ENCODE assay signal across 1 cellular context in the genomic region with DNA sequence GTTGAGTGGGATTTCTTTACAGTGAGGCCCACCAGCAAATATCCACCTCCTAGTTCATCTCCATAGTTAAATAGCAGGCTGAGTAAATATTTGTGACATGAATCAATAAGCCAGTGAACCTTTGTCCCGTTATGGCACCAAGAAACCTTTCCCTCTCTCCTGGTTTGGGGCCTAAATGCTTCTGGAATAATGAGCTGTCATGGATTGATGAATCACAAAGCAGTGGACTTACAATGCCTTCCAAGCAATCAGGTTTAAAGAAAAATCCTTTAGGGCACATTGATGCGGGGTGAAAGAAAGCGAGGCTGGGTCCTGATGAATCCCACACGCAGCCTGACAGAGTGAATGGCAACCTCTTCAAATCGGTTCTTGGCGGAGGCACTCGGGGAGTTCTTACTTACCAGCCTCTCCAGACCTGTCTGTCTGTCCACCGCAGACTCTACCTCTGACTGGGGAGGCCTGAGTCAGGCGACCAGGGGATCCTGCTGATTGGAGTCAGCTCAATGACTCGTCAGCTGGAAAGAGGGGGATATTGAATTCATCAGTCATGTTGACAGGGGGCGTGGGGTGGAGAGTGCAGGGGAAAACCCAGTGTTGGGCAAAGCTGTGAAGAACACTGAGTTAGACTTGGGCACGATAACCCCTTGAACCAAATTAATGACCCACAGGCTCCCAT.
TF ChIP-seq lines count a peak whose summit lies in the region.

No MANE protein-coding gene starts in this region.

TF ChIP-seq in HepG2, 621 proteins besides CTCF, POLR2A, EP300 and RAD21 (continued from another document and continues in another):
- TF ChIP-seq NR3C1 (CRISPR knock-in tag; IDR thresholded peaks at IDR 0.05) (no peak), ZFP41 (CRISPR knock-in tag; IDR thresholded peaks at IDR 0.05; ENCODE audit: borderline replicate concordance) (no peak), ZNF75D (CRISPR knock-in tag; IDR thresholded peaks at IDR 0.05; ENCODE audit: borderline replicate concordance) (no peak), ZNF549 (CRISPR knock-in tag; IDR thresholded peaks at IDR 0.05) (no peak), POLR2AphosphoS5 (IDR thresholded peaks at IDR 0.05; ENCODE audit: low read depth, low read length) (0 out of 2 replicates have a peak, but pooled peaks have one; percentile 32), HOXA7 (CRISPR knock-in tag; IDR thresholded peaks at IDR 0.05) (no peak), CENPX (CRISPR knock-in tag; IDR thresholded peaks at IDR 0.05) (no peak), STAG1 (CRISPR knock-in tag; IDR thresholded peaks at IDR 0.05) (0 out of 2 replicates have a peak, but pooled peaks have one; percentile 20), ZNF431 (CRISPR knock-in tag; IDR thresholded peaks at IDR 0.05; ENCODE audit: borderline replicate concordance, low read depth) (no peak), NFE2L2 (IDR thresholded peaks at IDR 0.05; ENCODE audit: low read length) (no peak), ZNF337 (CRISPR knock-in tag; IDR thresholded peaks at IDR 0.05; ENCODE audit: borderline replicate concordance, low read depth) (no peak), BORCS8-MEF2B (CRISPR knock-in tag; IDR thresholded peaks at IDR 0.05) (no peak), NFYB (CRISPR knock-in tag; IDR thresholded peaks at IDR 0.05) (peak; percentile 66), ZNF713 (CRISPR knock-in tag; IDR thresholded peaks at IDR 0.05) (no peak), ATF7 (IDR thresholded peaks at IDR 0.05) (no peak), ATF7 (CRISPR knock-in tag; IDR thresholded peaks at IDR 0.05) (0 out of 2 replicates have a peak, but pooled peaks have one; percentile 68), ZNF547 (CRISPR knock-in tag; IDR thresholded peaks at IDR 0.05) (no peak), MED8 (CRISPR knock-in tag; IDR thresholded peaks at IDR 0.05; ENCODE audit: insufficient replicate concordance) (peak; percentile 56), ZNF12 (CRISPR knock-in tag; IDR thresholded peaks at IDR 0.05) (no peak), ZNF333 (CRISPR knock-in tag; IDR thresholded peaks at IDR 0.05; ENCODE audit: borderline replicate concordance) (no peak), ESRRA (CRISPR knock-in tag; IDR thresholded peaks at IDR 0.05; ENCODE audit: low read depth) (no peak), SKI (IDR thresholded peaks at IDR 0.05; ENCODE audit: partially characterized antibody) (peak; percentile 56), NR2C2 (CRISPR knock-in tag; IDR thresholded peaks at IDR 0.05; ENCODE audit: borderline replicate concordance) (peak; percentile 42; the same call in 1 of the 2 replicates)
- TF ChIP-seq, protein P1, sequence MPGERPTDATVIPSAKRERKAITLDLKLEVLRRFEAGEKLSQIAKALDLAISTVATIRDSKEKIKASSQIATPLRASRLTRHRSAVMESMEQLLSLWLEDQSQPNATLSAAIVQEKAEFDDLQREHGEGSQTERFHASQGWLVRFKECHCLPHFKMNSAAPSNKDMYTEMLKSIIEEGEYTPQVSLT (CRISPR knock-in tag; IDR thresholded peaks at IDR 0.05; ENCODE audit: borderline replicate concordance, low read depth) = no peak
- TF ChIP-seq, protein P2, sequence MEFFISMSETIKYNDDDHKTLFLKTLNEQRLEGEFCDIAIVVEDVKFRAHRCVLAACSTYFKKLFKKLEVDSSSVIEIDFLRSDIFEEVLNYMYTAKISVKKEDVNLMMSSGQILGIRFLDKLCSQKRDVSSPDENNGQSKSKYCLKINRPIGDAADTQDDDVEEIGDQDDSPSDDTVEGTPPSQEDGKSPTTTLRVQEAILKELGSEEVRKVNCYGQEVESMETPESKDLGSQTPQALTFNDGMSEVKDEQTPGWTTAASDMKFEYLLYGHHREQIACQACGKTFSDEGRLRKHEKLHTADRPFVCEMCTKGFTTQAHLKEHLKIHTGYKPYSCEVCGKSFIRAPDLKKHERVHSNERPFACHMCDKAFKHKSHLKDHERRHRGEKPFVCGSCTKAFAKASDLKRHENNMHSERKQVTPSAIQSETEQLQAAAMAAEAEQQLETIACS (CRISPR knock-in tag; IDR thresholded peaks at IDR 0.05) = no peak
- TF ChIP-seq, protein P3, sequence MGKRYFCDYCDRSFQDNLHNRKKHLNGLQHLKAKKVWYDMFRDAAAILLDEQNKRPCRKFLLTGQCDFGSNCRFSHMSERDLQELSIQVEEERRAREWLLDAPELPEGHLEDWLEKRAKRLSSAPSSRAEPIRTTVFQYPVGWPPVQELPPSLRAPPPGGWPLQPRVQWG (CRISPR knock-in tag; IDR thresholded peaks at IDR 0.05; ENCODE audit: borderline replicate concordance, low read depth) = no peak
- TF ChIP-seq, protein P4, sequence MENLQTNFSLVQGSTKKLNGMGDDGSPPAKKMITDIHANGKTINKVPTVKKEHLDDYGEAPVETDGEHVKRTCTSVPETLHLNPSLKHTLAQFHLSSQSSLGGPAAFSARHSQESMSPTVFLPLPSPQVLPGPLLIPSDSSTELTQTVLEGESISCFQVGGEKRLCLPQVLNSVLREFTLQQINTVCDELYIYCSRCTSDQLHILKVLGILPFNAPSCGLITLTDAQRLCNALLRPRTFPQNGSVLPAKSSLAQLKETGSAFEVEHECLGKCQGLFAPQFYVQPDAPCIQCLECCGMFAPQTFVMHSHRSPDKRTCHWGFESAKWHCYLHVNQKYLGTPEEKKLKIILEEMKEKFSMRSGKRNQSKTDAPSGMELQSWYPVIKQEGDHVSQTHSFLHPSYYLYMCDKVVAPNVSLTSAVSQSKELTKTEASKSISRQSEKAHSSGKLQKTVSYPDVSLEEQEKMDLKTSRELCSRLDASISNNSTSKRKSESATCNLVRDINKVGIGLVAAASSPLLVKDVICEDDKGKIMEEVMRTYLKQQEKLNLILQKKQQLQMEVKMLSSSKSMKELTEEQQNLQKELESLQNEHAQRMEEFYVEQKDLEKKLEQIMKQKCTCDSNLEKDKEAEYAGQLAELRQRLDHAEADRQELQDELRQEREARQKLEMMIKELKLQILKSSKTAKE (CRISPR knock-in tag; IDR thresholded peaks at IDR 0.05; ENCODE audit: borderline replicate concordance) = no peak
- TF ChIP-seq, protein P5, sequence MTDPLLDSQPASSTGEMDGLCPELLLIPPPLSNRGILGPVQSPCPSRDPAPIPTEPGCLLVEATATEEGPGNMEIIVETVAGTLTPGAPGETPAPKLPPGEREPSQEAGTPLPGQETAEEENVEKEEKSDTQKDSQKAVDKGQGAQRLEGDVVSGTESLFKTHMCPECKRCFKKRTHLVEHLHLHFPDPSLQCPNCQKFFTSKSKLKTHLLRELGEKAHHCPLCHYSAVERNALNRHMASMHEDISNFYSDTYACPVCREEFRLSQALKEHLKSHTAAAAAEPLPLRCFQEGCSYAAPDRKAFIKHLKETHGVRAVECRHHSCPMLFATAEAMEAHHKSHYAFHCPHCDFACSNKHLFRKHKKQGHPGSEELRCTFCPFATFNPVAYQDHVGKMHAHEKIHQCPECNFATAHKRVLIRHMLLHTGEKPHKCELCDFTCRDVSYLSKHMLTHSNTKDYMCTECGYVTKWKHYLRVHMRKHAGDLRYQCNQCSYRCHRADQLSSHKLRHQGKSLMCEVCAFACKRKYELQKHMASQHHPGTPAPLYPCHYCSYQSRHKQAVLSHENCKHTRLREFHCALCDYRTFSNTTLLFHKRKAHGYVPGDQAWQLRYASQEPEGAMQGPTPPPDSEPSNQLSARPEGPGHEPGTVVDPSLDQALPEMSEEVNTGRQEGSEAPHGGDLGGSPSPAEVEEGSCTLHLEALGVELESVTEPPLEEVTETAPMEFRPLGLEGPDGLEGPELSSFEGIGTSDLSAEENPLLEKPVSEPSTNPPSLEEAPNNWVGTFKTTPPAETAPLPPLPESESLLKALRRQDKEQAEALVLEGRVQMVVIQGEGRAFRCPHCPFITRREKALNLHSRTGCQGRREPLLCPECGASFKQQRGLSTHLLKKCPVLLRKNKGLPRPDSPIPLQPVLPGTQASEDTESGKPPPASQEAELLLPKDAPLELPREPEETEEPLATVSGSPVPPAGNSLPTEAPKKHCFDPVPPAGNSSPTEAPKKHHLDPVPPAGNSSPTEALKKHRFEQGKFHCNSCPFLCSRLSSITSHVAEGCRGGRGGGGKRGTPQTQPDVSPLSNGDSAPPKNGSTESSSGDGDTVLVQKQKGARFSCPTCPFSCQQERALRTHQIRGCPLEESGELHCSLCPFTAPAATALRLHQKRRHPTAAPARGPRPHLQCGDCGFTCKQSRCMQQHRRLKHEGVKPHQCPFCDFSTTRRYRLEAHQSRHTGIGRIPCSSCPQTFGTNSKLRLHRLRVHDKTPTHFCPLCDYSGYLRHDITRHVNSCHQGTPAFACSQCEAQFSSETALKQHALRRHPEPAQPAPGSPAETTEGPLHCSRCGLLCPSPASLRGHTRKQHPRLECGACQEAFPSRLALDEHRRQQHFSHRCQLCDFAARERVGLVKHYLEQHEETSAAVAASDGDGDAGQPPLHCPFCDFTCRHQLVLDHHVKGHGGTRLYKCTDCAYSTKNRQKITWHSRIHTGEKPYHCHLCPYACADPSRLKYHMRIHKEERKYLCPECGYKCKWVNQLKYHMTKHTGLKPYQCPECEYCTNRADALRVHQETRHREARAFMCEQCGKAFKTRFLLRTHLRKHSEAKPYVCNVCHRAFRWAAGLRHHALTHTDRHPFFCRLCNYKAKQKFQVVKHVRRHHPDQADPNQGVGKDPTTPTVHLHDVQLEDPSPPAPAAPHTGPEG (CRISPR knock-in tag; IDR thresholded peaks at IDR 0.05) = peak; percentile 66; the same call in 1 of the 2 replicates
- TF ChIP-seq, protein P6, sequence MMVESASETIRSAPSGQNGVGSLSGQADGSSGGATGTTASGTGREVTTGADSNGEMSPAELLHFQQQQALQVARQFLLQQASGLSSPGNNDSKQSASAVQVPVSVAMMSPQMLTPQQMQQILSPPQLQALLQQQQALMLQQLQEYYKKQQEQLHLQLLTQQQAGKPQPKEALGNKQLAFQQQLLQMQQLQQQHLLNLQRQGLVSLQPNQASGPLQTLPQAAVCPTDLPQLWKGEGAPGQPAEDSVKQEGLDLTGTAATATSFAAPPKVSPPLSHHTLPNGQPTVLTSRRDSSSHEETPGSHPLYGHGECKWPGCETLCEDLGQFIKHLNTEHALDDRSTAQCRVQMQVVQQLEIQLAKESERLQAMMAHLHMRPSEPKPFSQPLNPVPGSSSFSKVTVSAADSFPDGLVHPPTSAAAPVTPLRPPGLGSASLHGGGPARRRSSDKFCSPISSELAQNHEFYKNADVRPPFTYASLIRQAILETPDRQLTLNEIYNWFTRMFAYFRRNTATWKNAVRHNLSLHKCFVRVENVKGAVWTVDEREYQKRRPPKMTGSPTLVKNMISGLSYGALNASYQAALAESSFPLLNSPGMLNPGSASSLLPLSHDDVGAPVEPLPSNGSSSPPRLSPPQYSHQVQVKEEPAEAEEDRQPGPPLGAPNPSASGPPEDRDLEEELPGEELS (CRISPR knock-in tag; IDR thresholded peaks at IDR 0.05) = peak; percentile 77
- TF ChIP-seq, protein P7, sequence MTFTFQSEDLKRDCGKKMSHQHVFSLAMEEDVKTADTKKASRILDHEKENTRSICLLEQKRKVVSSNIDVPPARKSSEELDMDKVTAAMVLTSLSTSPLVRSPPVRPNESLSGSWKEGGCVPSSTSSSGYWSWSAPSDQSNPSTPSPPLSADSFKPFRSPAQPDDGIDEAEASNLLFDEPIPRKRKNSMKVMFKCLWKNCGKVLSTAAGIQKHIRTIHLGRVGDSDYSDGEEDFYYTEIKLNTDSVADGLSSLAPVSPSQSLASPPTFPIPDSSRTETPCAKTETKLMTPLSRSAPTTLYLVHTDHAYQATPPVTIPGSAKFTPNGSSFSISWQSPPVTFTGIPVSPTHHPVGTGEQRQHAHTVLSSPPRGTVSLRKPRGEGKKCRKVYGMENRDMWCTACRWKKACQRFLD (CRISPR knock-in tag; IDR thresholded peaks at IDR 0.05; ENCODE audit: borderline replicate concordance) = peak; percentile 45; the same call in 1 of the 2 replicates
- TF ChIP-seq, protein P8, sequence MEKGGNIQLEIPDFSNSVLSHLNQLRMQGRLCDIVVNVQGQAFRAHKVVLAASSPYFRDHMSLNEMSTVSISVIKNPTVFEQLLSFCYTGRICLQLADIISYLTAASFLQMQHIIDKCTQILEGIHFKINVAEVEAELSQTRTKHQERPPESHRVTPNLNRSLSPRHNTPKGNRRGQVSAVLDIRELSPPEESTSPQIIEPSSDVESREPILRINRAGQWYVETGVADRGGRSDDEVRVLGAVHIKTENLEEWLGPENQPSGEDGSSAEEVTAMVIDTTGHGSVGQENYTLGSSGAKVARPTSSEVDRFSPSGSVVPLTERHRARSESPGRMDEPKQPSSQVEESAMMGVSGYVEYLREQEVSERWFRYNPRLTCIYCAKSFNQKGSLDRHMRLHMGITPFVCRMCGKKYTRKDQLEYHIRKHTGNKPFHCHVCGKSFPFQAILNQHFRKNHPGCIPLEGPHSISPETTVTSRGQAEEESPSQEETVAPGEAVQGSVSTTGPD (CRISPR knock-in tag; IDR thresholded peaks at IDR 0.05) = peak; percentile 69
- TF ChIP-seq, protein P9, sequence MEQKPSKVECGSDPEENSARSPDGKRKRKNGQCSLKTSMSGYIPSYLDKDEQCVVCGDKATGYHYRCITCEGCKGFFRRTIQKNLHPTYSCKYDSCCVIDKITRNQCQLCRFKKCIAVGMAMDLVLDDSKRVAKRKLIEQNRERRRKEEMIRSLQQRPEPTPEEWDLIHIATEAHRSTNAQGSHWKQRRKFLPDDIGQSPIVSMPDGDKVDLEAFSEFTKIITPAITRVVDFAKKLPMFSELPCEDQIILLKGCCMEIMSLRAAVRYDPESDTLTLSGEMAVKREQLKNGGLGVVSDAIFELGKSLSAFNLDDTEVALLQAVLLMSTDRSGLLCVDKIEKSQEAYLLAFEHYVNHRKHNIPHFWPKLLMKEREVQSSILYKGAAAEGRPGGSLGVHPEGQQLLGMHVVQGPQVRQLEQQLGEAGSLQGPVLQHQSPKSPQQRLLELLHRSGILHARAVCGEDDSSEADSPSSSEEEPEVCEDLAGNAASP (CRISPR knock-in tag; IDR thresholded peaks at IDR 0.05; ENCODE audit: borderline replicate concordance) = peak; percentile 56
